ENCODE assay signal across 28 cellular contexts in the genomic region with DNA sequence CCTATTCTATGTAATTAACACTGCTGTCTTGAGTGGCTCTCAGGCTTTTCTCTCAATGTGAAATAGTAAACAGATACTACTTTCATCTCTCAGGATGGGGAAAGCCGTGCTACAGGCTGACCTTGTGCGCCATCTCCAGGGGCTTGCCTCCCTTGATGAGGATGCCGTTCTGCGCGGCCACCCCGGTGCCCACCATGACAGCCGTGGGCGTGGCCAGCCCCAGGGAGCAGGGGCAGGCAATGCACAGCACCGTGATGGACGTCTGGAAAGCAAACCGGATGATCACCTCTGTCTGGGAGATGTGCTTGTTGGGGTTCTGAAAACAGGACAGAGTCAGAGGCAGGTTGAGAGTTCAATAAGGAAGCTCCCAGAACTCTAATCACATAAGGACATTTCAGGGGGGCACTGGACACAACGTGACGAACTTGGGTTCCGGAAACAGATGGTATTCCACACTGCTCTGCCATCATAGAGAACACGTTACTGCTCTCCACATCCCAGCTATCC.
"Had no signal": no experiment of that assay in that cellular context is flagged by ENCODE, and none has a peak within 500 bp of the region (broad histone marks: within the 10 kb centered on the region; RNA-seq: fewer than 3 reads in every experiment).

No MANE protein-coding gene starts in this region.

- H3K4me3 ChIP-seq: hepatocyte, left lung, lung, mucosa of descending colon, pancreas, prostate gland, skin epidermis, suprapubic skin, thoracic aorta, tibial artery, upper lobe of right lung had no signal

- DNase-seq: kidney glomerular epithelial cell; left colon; left lung; mesendoderm; midbrain; mucosa of descending colon; naive thymus-derived CD4-positive, alpha-beta T cell; nucleus accumbens; pancreas; posterior cingulate gyrus; retina; right cardiac atrium; stimulated activated CD4-positive, alpha-beta T cell treated with anti-CD3 and anti-CD28 coated beads, Interleukin-12 subunit alpha, Interleukin-12 subunit beta, amount 100 ng/mL, for 4 hours; stimulated activated CD4-positive, alpha-beta T cell treated with anti-CD3 and anti-CD28 coated beads, Interleukin-15, amount 100 ng/mL, for 24 hours; stimulated activated CD4-positive, alpha-beta T cell treated with anti-CD3 and anti-CD28 coated beads, Interleukin-2, amount 100 ng/mL, for 24 hours; stimulated activated CD4-positive, alpha-beta T cell treated with anti-CD3 and anti-CD28 coated beads, Interleukin-4, amount 100 ng/mL, for 1 hour; stimulated activated naive CD4-positive, alpha-beta T cell; tibial artery; trophoblast cell; upper lobe of right lung had no signal

- ATAC-seq: left colon; left lung; mucosa of descending colon; naive thymus-derived CD4-positive, alpha-beta T cell; natural killer cell treated with Interleukin-12 subunit alpha and Interleukin-12 subunit beta and Interleukin-15 and Interleukin-18, amount 100 ng/mL, for 72 hours; pancreas; right cardiac atrium; sciatic nerve; upper lobe of right lung had no signal

- H3K27ac ChIP-seq: hepatocyte, left lung, pancreas, prostate gland, skin epidermis, suprapubic skin, thoracic aorta, tibial artery, upper lobe of right lung had no signal
